9 cellular contexts compared by ENCODE assay signal in the genomic region with DNA sequence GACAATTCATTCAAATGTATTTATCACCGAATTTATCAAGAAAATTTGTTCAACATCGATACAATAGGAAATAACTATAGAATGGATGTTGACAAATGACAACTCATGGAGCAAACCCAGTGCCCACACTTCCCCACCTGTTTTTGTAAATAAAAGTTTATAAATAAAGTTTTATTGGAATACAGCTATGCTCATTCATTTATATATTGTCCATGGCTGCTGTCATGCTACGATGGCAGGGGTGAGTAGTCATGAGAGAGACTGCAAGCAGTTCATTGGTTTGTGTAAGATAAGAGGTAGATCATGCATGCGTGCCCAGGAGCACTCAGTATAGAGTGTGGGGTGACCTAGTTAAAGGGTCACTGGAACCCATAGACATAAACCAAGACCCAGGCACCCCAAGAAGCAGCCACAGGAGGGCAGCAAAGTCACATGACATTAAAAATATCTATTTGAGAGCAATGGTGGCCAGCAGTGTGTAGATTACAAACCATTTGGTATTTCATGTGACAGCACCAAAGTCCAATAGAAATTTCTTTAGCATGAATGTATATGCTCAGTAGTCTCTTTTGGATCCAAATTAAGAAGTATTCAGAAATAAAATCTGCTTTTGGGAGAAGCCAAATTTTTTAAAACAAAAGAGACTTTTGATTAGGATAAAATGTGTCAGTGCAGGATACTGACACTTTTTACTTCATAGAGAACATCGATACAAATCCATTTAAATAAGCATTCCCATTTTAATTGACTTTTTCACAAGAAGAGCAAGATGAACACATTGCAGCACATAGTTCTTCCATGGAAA.
DNase-seq lines count a peak whose midpoint lies in the region; TF ChIP-seq lines count a peak whose summit lies in the region.
"Had no signal": no experiment of that assay in that cellular context is flagged by ENCODE, and none has a peak within 500 bp of the region (broad histone marks: within the 10 kb centered on the region; RNA-seq: fewer than 3 reads in every experiment).

No MANE protein-coding gene starts in this region.

- 83% methylated on average over 5 of the region's 5 CpGs for WGBS in liver

- CTCF ChIA-PET in activated CD4-positive, alpha-beta memory T cell treated with anti-CD3 and anti-CD28 coated beads for 36 hours (lab: Charles Lee): no interaction called here
- CTCF ChIA-PET in activated CD4-positive, alpha-beta memory T cell treated with anti-CD3 and anti-CD28 coated beads, Interleukin-2, amount 10 ng/mL, durations not matched to agents 7 days and 5 days (lab: Charles Lee): no interaction called here

- no peak overlapping the region for H3K4me3 Mint-ChIP-seq in activated CD4-positive, alpha-beta memory T cell treated with anti-CD3 and anti-CD28 coated beads for 36 hours
- no peak overlapping the region for H3K4me3 Mint-ChIP-seq in activated CD4-positive, alpha-beta memory T cell treated with anti-CD3 and anti-CD28 coated beads, Interleukin-2, amount 10 ng/mL, durations not matched to agents 7 days and 5 days
- H3K4me3 Mint-ChIP-seq: brain had no signal

- H3K4me1 ChIP-seq in liver (ENCODE audit: control insufficient read depth in 4 of 4, insufficient read depth in 4 of 4, low read length in 3 of 4) (no peaks in the 10 kb centered on the region), Peyer's patch (no peaks in the 10 kb centered on the region)

- no peaks in the 10 kb centered on the region for H3K4me1 Mint-ChIP-seq in activated CD4-positive, alpha-beta memory T cell treated with anti-CD3 and anti-CD28 coated beads for 36 hours (ENCODE audit: low read depth)
- H3K4me1 Mint-ChIP-seq in activated CD4-positive, alpha-beta memory T cell treated with anti-CD3 and anti-CD28 coated beads, Interleukin-2, amount 10 ng/mL, durations not matched to agents 7 days and 5 days: no peaks in the 10 kb centered on the region
- H3K4me1 Mint-ChIP-seq: brain had no signal

- peaks cover 0 to 2% (median 0%) of the 10 kb centered on the region in 4 donors for H3K9me3 ChIP-seq in liver (ENCODE audit: control insufficient read depth in 4 of 4, low read length in 3 of 4)
- no peaks in the 10 kb centered on the region for H3K9me3 ChIP-seq in Peyer's patch

- intact Hi-C loops in activated CD4-positive, alpha-beta memory T cell treated with anti-CD3 and anti-CD28 coated beads for 36 hours (cut with micrococcal nuclease): loop anchor here (2.0 to 10.0 kb wide), 2 partner anchors 267 to 441 kb away; no protein-coding TSS in a partner anchor

- no peak overlapping the region for H3K27ac Mint-ChIP-seq in activated CD4-positive, alpha-beta memory T cell treated with anti-CD3 and anti-CD28 coated beads for 36 hours
- H3K27ac Mint-ChIP-seq in activated CD4-positive, alpha-beta memory T cell treated with anti-CD3 and anti-CD28 coated beads, Interleukin-2, amount 10 ng/mL, durations not matched to agents 7 days and 5 days: no peak overlapping the region
- H3K27ac Mint-ChIP-seq: brain had no signal

- TF ChIP-seq POLR2A in Peyer's patch (IDR thresholded peaks at IDR 0.05): no peak

- H3K4me3 ChIP-seq in LNCaP clone FGC (ENCODE audit: low read depth, low read length): no peak overlapping the region
- no peak overlapping the region for H3K4me3 ChIP-seq in liver (ENCODE audit: low read depth in 1 of 3, low read length in 3 of 3)
- no peak overlapping the region for H3K4me3 ChIP-seq in Peyer's patch

- H3K36me3 Mint-ChIP-seq in activated CD4-positive, alpha-beta memory T cell treated with anti-CD3 and anti-CD28 coated beads for 36 hours: no peaks in the 10 kb centered on the region
- no peaks in the 10 kb centered on the region for H3K36me3 Mint-ChIP-seq in activated CD4-positive, alpha-beta memory T cell treated with anti-CD3 and anti-CD28 coated beads, Interleukin-2, amount 10 ng/mL, durations not matched to agents 7 days and 5 days (ENCODE audit: low read depth)
- H3K36me3 Mint-ChIP-seq: brain had no signal

- H3K36me3 ChIP-seq in liver (ENCODE audit: control insufficient read depth in 4 of 4, insufficient read depth in 3 of 4, low read depth in 1 of 4, low read length in 3 of 4) (no peaks in the 10 kb centered on the region), Peyer's patch (no peaks in the 10 kb centered on the region)

- TF ChIP-seq RAD21 in liver (IDR thresholded peaks at IDR 0.05): peak; percentile 70 to 73

- TF ChIP-seq CTCF in LNCaP clone FGC (IDR thresholded peaks at IDR 0.05; ENCODE audit: control insufficient read depth, extremely low read depth, insufficient read depth) (peak; percentile 41), liver (IDR thresholded peaks at IDR 0.05; ENCODE audit: low read depth, low read length, missing input control) (peak; percentile 51), Peyer's patch (IDR thresholded peaks at IDR 0.05) (peak in 3 of 6 experiments; percentile 16 to 20 (median 18))

- H3K27me3 Mint-ChIP-seq in activated CD4-positive, alpha-beta memory T cell treated with anti-CD3 and anti-CD28 coated beads for 36 hours: no peaks in the 10 kb centered on the region
- no peaks in the 10 kb centered on the region for H3K27me3 Mint-ChIP-seq in activated CD4-positive, alpha-beta memory T cell treated with anti-CD3 and anti-CD28 coated beads, Interleukin-2, amount 10 ng/mL, durations not matched to agents 7 days and 5 days

- no peak overlapping the region for H3K9ac ChIP-seq in liver (ENCODE audit: low read depth in 1 of 2, low read length in 2 of 2)

- peak; percentile 18 for DNase-seq in activated CD4-positive, alpha-beta memory T cell treated with anti-CD3 and anti-CD28 coated beads for 36 hours
- no peak for DNase-seq in activated CD4-positive, alpha-beta memory T cell treated with anti-CD3 and anti-CD28 coated beads, Interleukin-2, amount 10 ng/mL, durations not matched to agents 7 days and 5 days
- no peak for DNase-seq in LNCaP clone FGC (ENCODE audit: low read depth)
- peak; percentile 44 for DNase-seq in astrocyte of the hippocampus (ENCODE audit: low read depth, low spot score)
- DNase-seq in GF-D8 (lab: John Stamatoyannopoulos, UW): no peak
- DNase-seq in effector CD4-positive, alpha-beta T cell: no peak
- no peak for DNase-seq in Peyer's patch

- peaks cover 8% of the 10 kb centered on the region for H3K9me3 Mint-ChIP-seq in activated CD4-positive, alpha-beta memory T cell treated with anti-CD3 and anti-CD28 coated beads for 36 hours
- H3K9me3 Mint-ChIP-seq in activated CD4-positive, alpha-beta memory T cell treated with anti-CD3 and anti-CD28 coated beads, Interleukin-2, amount 10 ng/mL, durations not matched to agents 7 days and 5 days: no peaks in the 10 kb centered on the region

- no peak overlapping the region for H3K27ac ChIP-seq in liver (ENCODE audit: low read depth in 1 of 2, low read length in 2 of 2)
- H3K27ac ChIP-seq in Peyer's patch: no peak overlapping the region

- no peaks in the 10 kb centered on the region for H3K27me3 ChIP-seq in liver (ENCODE audit: control insufficient read depth in 4 of 4, insufficient read depth in 4 of 4, low read length in 3 of 4)
- no peaks in the 10 kb centered on the region for H3K27me3 ChIP-seq in Peyer's patch

- POLR2A ChIA-PET in activated CD4-positive, alpha-beta memory T cell treated with anti-CD3 and anti-CD28 coated beads for 36 hours (lab: Charles Lee): no interaction called here
- POLR2A ChIA-PET in activated CD4-positive, alpha-beta memory T cell treated with anti-CD3 and anti-CD28 coated beads, Interleukin-2, amount 10 ng/mL, durations not matched to agents 7 days and 5 days (lab: Charles Lee): no interaction called here

TF ChIP-seq in liver, 16 proteins besides CTCF, POLR2A, EP300 and RAD21 (continues in another document):
- TF ChIP-seq, protein P1, sequence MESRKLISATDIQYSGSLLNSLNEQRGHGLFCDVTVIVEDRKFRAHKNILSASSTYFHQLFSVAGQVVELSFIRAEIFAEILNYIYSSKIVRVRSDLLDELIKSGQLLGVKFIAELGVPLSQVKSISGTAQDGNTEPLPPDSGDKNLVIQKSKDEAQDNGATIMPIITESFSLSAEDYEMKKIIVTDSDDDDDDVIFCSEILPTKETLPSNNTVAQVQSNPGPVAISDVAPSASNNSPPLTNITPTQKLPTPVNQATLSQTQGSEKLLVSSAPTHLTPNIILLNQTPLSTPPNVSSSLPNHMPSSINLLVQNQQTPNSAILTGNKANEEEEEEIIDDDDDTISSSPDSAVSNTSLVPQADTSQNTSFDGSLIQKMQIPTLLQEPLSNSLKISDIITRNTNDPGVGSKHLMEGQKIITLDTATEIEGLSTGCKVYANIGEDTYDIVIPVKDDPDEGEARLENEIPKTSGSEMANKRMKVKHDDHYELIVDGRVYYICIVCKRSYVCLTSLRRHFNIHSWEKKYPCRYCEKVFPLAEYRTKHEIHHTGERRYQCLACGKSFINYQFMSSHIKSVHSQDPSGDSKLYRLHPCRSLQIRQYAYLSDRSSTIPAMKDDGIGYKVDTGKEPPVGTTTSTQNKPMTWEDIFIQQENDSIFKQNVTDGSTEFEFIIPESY (IDR thresholded peaks at IDR 0.05): no peak
- TF ChIP-seq, protein P2, sequence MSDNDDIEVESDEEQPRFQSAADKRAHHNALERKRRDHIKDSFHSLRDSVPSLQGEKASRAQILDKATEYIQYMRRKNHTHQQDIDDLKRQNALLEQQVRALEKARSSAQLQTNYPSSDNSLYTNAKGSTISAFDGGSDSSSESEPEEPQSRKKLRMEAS (IDR thresholded peaks at IDR 0.05): no peak
- TF ChIP-seq, protein P3, sequence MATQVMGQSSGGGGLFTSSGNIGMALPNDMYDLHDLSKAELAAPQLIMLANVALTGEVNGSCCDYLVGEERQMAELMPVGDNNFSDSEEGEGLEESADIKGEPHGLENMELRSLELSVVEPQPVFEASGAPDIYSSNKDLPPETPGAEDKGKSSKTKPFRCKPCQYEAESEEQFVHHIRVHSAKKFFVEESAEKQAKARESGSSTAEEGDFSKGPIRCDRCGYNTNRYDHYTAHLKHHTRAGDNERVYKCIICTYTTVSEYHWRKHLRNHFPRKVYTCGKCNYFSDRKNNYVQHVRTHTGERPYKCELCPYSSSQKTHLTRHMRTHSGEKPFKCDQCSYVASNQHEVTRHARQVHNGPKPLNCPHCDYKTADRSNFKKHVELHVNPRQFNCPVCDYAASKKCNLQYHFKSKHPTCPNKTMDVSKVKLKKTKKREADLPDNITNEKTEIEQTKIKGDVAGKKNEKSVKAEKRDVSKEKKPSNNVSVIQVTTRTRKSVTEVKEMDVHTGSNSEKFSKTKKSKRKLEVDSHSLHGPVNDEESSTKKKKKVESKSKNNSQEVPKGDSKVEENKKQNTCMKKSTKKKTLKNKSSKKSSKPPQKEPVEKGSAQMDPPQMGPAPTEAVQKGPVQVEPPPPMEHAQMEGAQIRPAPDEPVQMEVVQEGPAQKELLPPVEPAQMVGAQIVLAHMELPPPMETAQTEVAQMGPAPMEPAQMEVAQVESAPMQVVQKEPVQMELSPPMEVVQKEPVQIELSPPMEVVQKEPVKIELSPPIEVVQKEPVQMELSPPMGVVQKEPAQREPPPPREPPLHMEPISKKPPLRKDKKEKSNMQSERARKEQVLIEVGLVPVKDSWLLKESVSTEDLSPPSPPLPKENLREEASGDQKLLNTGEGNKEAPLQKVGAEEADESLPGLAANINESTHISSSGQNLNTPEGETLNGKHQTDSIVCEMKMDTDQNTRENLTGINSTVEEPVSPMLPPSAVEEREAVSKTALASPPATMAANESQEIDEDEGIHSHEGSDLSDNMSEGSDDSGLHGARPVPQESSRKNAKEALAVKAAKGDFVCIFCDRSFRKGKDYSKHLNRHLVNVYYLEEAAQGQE (IDR thresholded peaks at IDR 0.05): no peak
- TF ChIP-seq FOXA2 (IDR thresholded peaks at IDR 0.05) (no peak), RXRA (IDR thresholded peaks at IDR 0.05) (no peak)

Comparison
In these comparisons a context has a peak if more than half of its experiments do, and no peak if none do; other contexts are left out.
1. DNase-seq: peak in activated CD4-positive, alpha-beta memory T cell treated with anti-CD3 and anti-CD28 coated beads for 36 hours (single experiment) and astrocyte of the hippocampus (single experiment); none in activated CD4-positive, alpha-beta memory T cell treated with anti-CD3 and anti-CD28 coated beads, Interleukin-2, amount 10 ng/mL, durations not matched to agents 7 days and 5 days (single experiment), LNCaP clone FGC (single experiment), GF-D8 (single experiment), effector CD4-positive, alpha-beta T cell (single experiment) and Peyer's patch (0 of 3).